ENCODE assay signal across 29 cellular contexts in genomic region chr3:135093121-135093520, GRCh38.
A peak's percentile ranks its signal among the peaks of the same experiment; 100 is the strongest.
DNase-seq lines count a peak whose midpoint lies in the region; TF ChIP-seq lines count a peak whose summit lies in the region.
"Had no signal": no experiment of that assay in that cellular context is flagged by ENCODE, and none has a peak within 500 bp of the region (broad histone marks: within the 10 kb centered on the region; RNA-seq: fewer than 3 reads in every experiment).

No MANE protein-coding gene starts in this region.

- no peak overlapping the region for H3K4me3 ChIP-seq in thyroid gland (replicated peaks in 1 of 3)
- H3K4me3 ChIP-seq: A549; BLaER1; BLaER1 treated with 17β-estradiol and CSF1 and Interleukin-3, amounts not matched to agents 10 nM and 100 nM had no signal

- TF ChIP-seq CTCF in thyroid gland (IDR thresholded peaks at IDR 0.05), result no peak

- TF ChIP-seq POLR2A in thyroid gland (IDR thresholded peaks at IDR 0.05), result no peak

- H3K9me3 ChIP-seq in thyroid gland, result no peaks in the 10 kb centered on the region
- H3K9me3 ChIP-seq: A549; BE2C; BLaER1; BLaER1 treated with 17β-estradiol and CSF1 and Interleukin-3, amounts not matched to agents 10 nM and 100 nM; Caco-2 had no signal

- intact Hi-C loops in thyroid gland (cut with DNase I), result no loop called here

- peak; percentile 19 for DNase-seq in islet precursor cell
- peak; percentile 53 to 64 for DNase-seq in thyroid gland
- no peak for DNase-seq in NCI-H2029 (lab: John Stamatoyannopoulos, UW)
- no peak for DNase-seq in activated effector memory CD4-positive, alpha-beta T cell treated with anti-CD3 and anti-CD28 coated beads, Interleukin-2, amount 50 U/mL, for 16 hours
- DNase-seq: 8988T; ACHN; AML-193; BE2C; C1 segment of cervical spinal cord; Caco-2; Calu3; CD4-positive, alpha-beta memory T cell; CD4-positive, alpha-beta T cell; CD4-positive, CD25-positive, alpha-beta regulatory T cell; CD8-positive, alpha-beta memory T cell; CD8-positive, alpha-beta T cell; COR-L47; DMS 273 treated with DMSO at 0.1 percent for 48 hours; DMS153; DMS53; DMS79; DMS79 treated with DMSO at 0.1 percent for 48 hours; DND-41; EL had no signal

- WGBS in thyroid gland, 2 donors, result 52 to 79% methylated on average over 4 of the region's 4 CpGs

- H3K27me3 ChIP-seq in thyroid gland, result no peaks in the 10 kb centered on the region
- H3K27me3 ChIP-seq: BE2C, BLaER1 had no signal

- H3K4me1 ChIP-seq in thyroid gland, result peaks cover 0 to 4% of the 10 kb centered on the region in 2 donors
- H3K4me1 ChIP-seq: A549; BE2C; BLaER1; BLaER1 treated with 17β-estradiol and CSF1 and Interleukin-3, amounts not matched to agents 10 nM and 100 nM; Caco-2 had no signal

- no peaks in the 10 kb centered on the region for H3K36me3 ChIP-seq in thyroid gland
- H3K36me3 ChIP-seq: BE2C; BLaER1; BLaER1 treated with 17β-estradiol and CSF1 and Interleukin-3, amounts not matched to agents 10 nM and 100 nM had no signal

- no peak overlapping the region for H3K27ac ChIP-seq in thyroid gland
- H3K27ac ChIP-seq: 22Rv1; A549; BLaER1; BLaER1 treated with 17β-estradiol and CSF1 and Interleukin-3, amounts not matched to agents 10 nM and 100 nM; C4-2B had no signal

Comparison
In these comparisons a context has a peak if more than half of its experiments do, and no peak if none do; other contexts are left out.
1. DNase-seq: peak in islet precursor cell (single experiment) and thyroid gland (2 of 2); none in NCI-H2029 (single experiment) and activated effector memory CD4-positive, alpha-beta T cell treated with anti-CD3 and anti-CD28 coated beads, Interleukin-2, amount 50 U/mL, for 16 hours (single experiment).